ENCODE assay signal across 30 cellular contexts in the genomic region with DNA sequence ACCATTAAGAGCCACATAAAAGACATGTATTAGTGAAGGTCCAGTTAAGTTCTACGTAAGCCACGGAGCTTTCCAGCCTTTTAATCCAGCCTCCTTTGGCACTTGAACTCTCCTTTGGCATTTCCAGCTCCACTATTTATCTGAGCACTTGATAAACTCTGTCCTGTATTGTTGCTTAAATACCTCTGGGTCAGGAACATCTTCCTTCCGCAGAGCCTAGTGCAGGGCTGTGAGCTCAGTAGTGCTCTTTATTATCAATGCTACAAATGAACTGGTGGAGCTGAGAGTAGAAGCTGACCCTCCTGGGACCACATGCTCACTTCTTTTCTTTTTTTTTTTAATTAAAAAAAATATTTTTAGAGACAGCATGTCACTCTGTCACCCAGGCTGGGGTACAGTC. TPM values are rescaled to one million over a fixed set of nuclear protein-coding genes. Genes with fewer than 3 reads are reported as not detected.
DNase-seq lines count a peak whose midpoint lies in the region; ATAC-seq and TF ChIP-seq lines count a peak whose summit lies in the region.
"Had no signal": no experiment of that assay in that cellular context is flagged by ENCODE, and none has a peak within 500 bp of the region (broad histone marks: within the 10 kb centered on the region; RNA-seq: fewer than 3 reads in every experiment).

No MANE protein-coding gene starts in this region.

- no peak overlapping the region for H3K27ac ChIP-seq in right cardiac atrium (ENCODE audit: low read length)
- no peak overlapping the region for H3K27ac ChIP-seq in left ventricle myocardium inferior (replicated peaks)
- H3K27ac ChIP-seq: 22Rv1; A549; BLaER1; BLaER1 treated with 17β-estradiol and CSF1 and Interleukin-3, amounts not matched to agents 10 nM and 100 nM; C4-2B had no signal

- no peak for TF ChIP-seq CTCF in left ventricle myocardium inferior (IDR thresholded peaks at IDR 0.05; ENCODE audit: borderline replicate concordance)

- H3K9me3 ChIP-seq in right cardiac atrium (ENCODE audit: control insufficient read depth, low read length) (no peaks in the 10 kb centered on the region), left ventricle myocardium inferior (replicated peaks) (no peaks in the 10 kb centered on the region)
- H3K9me3 ChIP-seq: A549, BE2C, BLaER1 had no signal

- H3K4me1 ChIP-seq in right cardiac atrium (ENCODE audit: control insufficient read depth, insufficient read depth, low read length) (no peaks in the 10 kb centered on the region), left ventricle myocardium inferior (no peaks in the 10 kb centered on the region)
- H3K4me1 ChIP-seq: BE2C, BLaER1 had no signal

- DNase-seq in right cardiac atrium = no peak
- no peak for DNase-seq in left ventricle myocardium inferior
- DNase-seq in left lobe of liver (ENCODE audit: low spot score) = no peak
- DNase-seq: 8988T; ACHN; AML-193; BE2C; C1 segment of cervical spinal cord; Caco-2; Calu3; CD4-positive, alpha-beta memory T cell; CD4-positive, alpha-beta T cell; CD4-positive, CD25-positive, alpha-beta regulatory T cell; CD8-positive, alpha-beta memory T cell; CD8-positive, alpha-beta T cell; COR-L47; DMS 273 treated with DMSO at 0.1 percent for 48 hours; DMS153; DMS53; DMS79; DMS79 treated with DMSO at 0.1 percent for 48 hours; DND-41; EL had no signal

- H3K4me3 ChIP-seq in right cardiac atrium (ENCODE audit: low read length) (no peak overlapping the region), left ventricle myocardium inferior (no peak overlapping the region)
- H3K4me3 ChIP-seq: A549; BLaER1; BLaER1 treated with 17β-estradiol and CSF1 and Interleukin-3, amounts not matched to agents 10 nM and 100 nM had no signal

- H3K36me3 ChIP-seq in left ventricle myocardium inferior = peaks cover 55% of the 10 kb centered on the region

- intact Hi-C loops in right cardiac atrium (cut with DNase I) (no loop called here), left ventricle myocardium inferior (cut with micrococcal nuclease) (no loop called here)

- 81% methylated on average over 3 of the region's 3 CpGs for WGBS in right cardiac atrium

- ATAC-seq in right cardiac atrium (peak; percentile 59 to 74), left lobe of liver (peak; percentile 52), GM19463 (IDR thresholded peaks at IDR 0.05; ENCODE audit: unreplicated experiment) (no peak)
- ATAC-seq: A549; CD8-positive, alpha-beta T cell had no signal

- H3K27me3 ChIP-seq in right cardiac atrium (ENCODE audit: control insufficient read depth, insufficient read depth) (no peaks in the 10 kb centered on the region), left ventricle myocardium inferior (ENCODE audit: low read depth) (no peaks in the 10 kb centered on the region)
- H3K27me3 ChIP-seq: BE2C; BLaER1; BLaER1 treated with 17β-estradiol and CSF1 and Interleukin-3, amounts not matched to agents 10 nM and 100 nM had no signal

RNA-seq across cellular contexts. Expression of a gene that starts 4.9 kb away (rescaled TPM):
- under 1 TPM in 2 of 4 donors, not detected in 2; 0.20 to 0.29 TPM for total RNA-seq in right cardiac atrium
- not detected for polyA plus RNA-seq in right cardiac atrium
- total RNA-seq in left ventricle myocardium inferior = not detected
- total RNA-seq in left lobe of liver = not detected
- total RNA-seq: CD4-positive, alpha-beta T cell; CD8-positive, alpha-beta memory T cell; Daoy had no signal
- polyA plus RNA-seq: CD4-positive, alpha-beta memory T cell; CD4-positive, CD25-positive, alpha-beta regulatory T cell; CD8-positive, alpha-beta memory T cell had no signal

RNA-seq across cellular contexts. Expression of a gene that starts 26.1 kb away (rescaled TPM):
- total RNA-seq in right cardiac atrium (100 to 1,000 TPM; 281 to 612 (median 394) TPM), left ventricle myocardium inferior (491 TPM), left lobe of liver (141 TPM)
- polyA plus RNA-seq in right cardiac atrium = 421 TPM
